In the genomic region with DNA sequence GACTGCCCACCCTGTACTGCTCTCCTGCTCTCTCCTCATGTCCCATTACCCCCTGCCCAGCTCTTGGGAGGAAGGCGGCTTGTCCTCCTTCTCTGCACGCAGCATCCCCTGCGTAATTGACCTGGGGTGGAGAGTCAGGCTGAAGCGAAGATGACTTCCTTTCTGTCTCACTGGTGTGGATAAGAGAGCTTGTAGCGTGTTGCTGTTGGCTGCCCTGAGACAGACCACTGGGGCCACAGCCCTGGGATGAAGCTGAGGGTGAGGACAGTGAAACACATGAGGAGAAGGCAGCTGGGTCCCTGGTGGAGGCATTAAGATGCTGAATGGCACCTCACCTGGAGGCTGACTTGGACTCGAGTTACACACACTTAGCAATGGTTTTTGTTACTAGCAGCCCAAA, we compare ENCODE assay signal across 14 cellular contexts.
DNase-seq lines count a peak whose midpoint lies in the region; TF ChIP-seq lines count a peak whose summit lies in the region.
"Had no signal": no experiment of that assay in that cellular context is flagged by ENCODE, and none has a peak within 500 bp of the region (broad histone marks: within the 10 kb centered on the region; RNA-seq: fewer than 3 reads in every experiment).

No MANE protein-coding gene starts in this region.

- 93% methylated on average over 6 of the region's 6 CpGs for WGBS in mesenchymal stem cell

- H3K4me3 Mint-ChIP-seq in type B pancreatic cell = no peak overlapping the region

- H2AFZ ChIP-seq in Karpas-422 (ENCODE audit: low read length) (no peak overlapping the region), mesenchymal stem cell (ENCODE audit: low read depth, low read length) (no peak overlapping the region)

- H3K4me2 ChIP-seq in Karpas-422 (ENCODE audit: low read depth, low read length, poor library complexity, severe bottlenecking) = no peak overlapping the region
- H3K4me2 ChIP-seq in mesenchymal stem cell (ENCODE audit: low read length, poor library complexity, severe bottlenecking) = no peak overlapping the region

- H3K9me3 Mint-ChIP-seq in type B pancreatic cell = no peaks in the 10 kb centered on the region

- no peak overlapping the region for H2BK15ac ChIP-seq in mesenchymal stem cell (ENCODE audit: low read depth, poor library complexity, severe bottlenecking)

- H3K4me3 ChIP-seq in Karpas-422 (ENCODE audit: low read length) (no peak overlapping the region), mesenchymal stem cell (ENCODE audit: insufficient read depth in 1 of 2, low read depth in 1 of 2, low read length in 2 of 2) (no peak overlapping the region)
- H3K4me3 ChIP-seq: Peyer's patch had no signal

- peak overlapping the region in 1 of 2 experiments; percentile 67 for H3K18ac ChIP-seq in mesenchymal stem cell (ENCODE audit: low read depth in 1 of 2, low read length in 2 of 2)

- H2BK12ac ChIP-seq in mesenchymal stem cell (ENCODE audit: low read length in 2 of 2) = peak overlapping the region; percentile 8 to 59

- H4K8ac ChIP-seq in mesenchymal stem cell (ENCODE audit: low read length) = no peak overlapping the region

- H3K79me1 ChIP-seq in mesenchymal stem cell (replicated peaks; ENCODE audit: low read length, poor library complexity, severe bottlenecking) = no peaks in the 10 kb centered on the region

- H3K4me1 ChIP-seq in Karpas-422 (ENCODE audit: low read length) (peaks cover 91% of the 10 kb centered on the region), mesenchymal stem cell (ENCODE audit: control insufficient read depth, insufficient read depth, low read depth, low read length) (peaks cover 11% of the 10 kb centered on the region)
- H3K4me1 ChIP-seq: Peyer's patch had no signal

- H4K91ac ChIP-seq in mesenchymal stem cell (ENCODE audit: low read length) = peak overlapping the region; percentile 6

- H3K27ac ChIP-seq in Karpas-422 (ENCODE audit: low read length) (no peak overlapping the region), mesenchymal stem cell (ENCODE audit: low read length, poor library complexity, severe bottlenecking) (no peak overlapping the region)
- H3K27ac ChIP-seq: C4-2B, Peyer's patch had no signal

- no peaks in the 10 kb centered on the region for H3K9me3 ChIP-seq in Karpas-422 (ENCODE audit: low read length)
- H3K9me3 ChIP-seq in mesenchymal stem cell (ENCODE audit: control insufficient read depth, low read length) = peaks cover 2% of the 10 kb centered on the region
- H3K9me3 ChIP-seq: Peyer's patch had no signal

- H3K36me3 ChIP-seq in Karpas-422 (ENCODE audit: insufficient read depth, low read length) (no peaks in the 10 kb centered on the region), mesenchymal stem cell (ENCODE audit: control insufficient read depth in 1 of 2, insufficient read depth in 2 of 2, low read depth in 1 of 2, low read length in 2 of 2) (no peaks in the 10 kb centered on the region)
- H3K36me3 ChIP-seq: Peyer's patch had no signal

- peak overlapping the region; percentile 18; the same call in 1 of the 2 replicates for H3K9ac ChIP-seq in Karpas-422 (ENCODE audit: low read length)
- H3K9ac ChIP-seq in mesenchymal stem cell (ENCODE audit: low read length) = no peak overlapping the region

- H3K23ac ChIP-seq in mesenchymal stem cell (ENCODE audit: low read length in 2 of 2) = no peak overlapping the region

- no peaks in the 10 kb centered on the region for H4K20me1 ChIP-seq in Karpas-422 (ENCODE audit: insufficient read depth, low read depth, low read length)

- no peak overlapping the region for H3K14ac ChIP-seq in mesenchymal stem cell (ENCODE audit: low read length in 2 of 2)

- no peaks in the 10 kb centered on the region for H3K79me2 ChIP-seq in Karpas-422 (ENCODE audit: low read length)

- no peak for TF ChIP-seq CTCF in type B pancreatic cell (conservative IDR thresholded peaks at IDR 0.05)

- no peak for DNase-seq in Karpas-422
- DNase-seq in ecto neural progenitor cell (ENCODE audit: low spot score) = peak; percentile 35
- DNase-seq in mesenchymal stem cell = no peak
- peak; percentile 44 for DNase-seq in type B pancreatic cell (ENCODE audit: extremely low spot score, unreplicated experiment)
- DNase-seq in stimulated activated CD4-positive, alpha-beta T cell treated with anti-CD3 and anti-CD28 coated beads, Interleukin-15, amount 100 ng/mL, for 24 hours = no peak
- DNase-seq in A172 (ENCODE audit: low spot score) = no peak
- DNase-seq in NCI-H2196 treated with DMSO at 0.1 percent for 48 hours (lab: John Stamatoyannopoulos, UW; ENCODE audit: unreplicated experiment) = no peak
- DNase-seq: ACHN, AML-193, DMS79 treated with DMSO at 0.1 percent for 48 hours, NCI-H1092 treated with DMSO at 0.1 percent for 48 hours, NCI-H2081, Peyer's patch had no signal

- no peak overlapping the region for H2BK5ac ChIP-seq in mesenchymal stem cell (ENCODE audit: low read depth, low read length, poor library complexity, severe bottlenecking)

- no peak overlapping the region for H2AK5ac ChIP-seq in mesenchymal stem cell (ENCODE audit: low read length, severe bottlenecking)

- no peak overlapping the region for H2BK120ac ChIP-seq in mesenchymal stem cell (ENCODE audit: low read depth, low read length)

- H3K4me1 Mint-ChIP-seq in type B pancreatic cell (ENCODE audit: unreplicated experiment) = peaks cover 7% of the 10 kb centered on the region

- H3K27me3 Mint-ChIP-seq in type B pancreatic cell = peaks cover 55% of the 10 kb centered on the region

- H3K9me2 ChIP-seq in Karpas-422 (replicated peaks; ENCODE audit: insufficient read depth, low read length) = no peaks in the 10 kb centered on the region

- H3K27ac Mint-ChIP-seq in type B pancreatic cell = no peak overlapping the region

- no peaks in the 10 kb centered on the region for H3K36me3 Mint-ChIP-seq in type B pancreatic cell

- H3K27me3 ChIP-seq in Karpas-422 (ENCODE audit: low read length) = no peaks in the 10 kb centered on the region
- peaks cover 39 to 78% of the 10 kb centered on the region in 2 experiments for H3K27me3 ChIP-seq in mesenchymal stem cell (ENCODE audit: control insufficient read depth in 1 of 2, insufficient read depth in 1 of 2, low read length in 2 of 2)
- H3K27me3 ChIP-seq: Peyer's patch had no signal

- peak overlapping the region in 1 of 2 experiments; percentile 5 for H3K4ac ChIP-seq in mesenchymal stem cell (ENCODE audit: low read depth in 1 of 2, low read length in 2 of 2)

Comparison
In these comparisons a context has a peak if more than half of its experiments do, and no peak if none do; other contexts are left out.
1. DNase-seq: peak in ecto neural progenitor cell (single experiment) and type B pancreatic cell (single experiment); none in Karpas-422 (single experiment), mesenchymal stem cell (single experiment), stimulated activated CD4-positive, alpha-beta T cell treated with anti-CD3 and anti-CD28 coated beads, Interleukin-15, amount 100 ng/mL, for 24 hours (single experiment), A172 (single experiment) and NCI-H2196 treated with DMSO at 0.1 percent for 48 hours (single experiment).